In the genomic region with DNA sequence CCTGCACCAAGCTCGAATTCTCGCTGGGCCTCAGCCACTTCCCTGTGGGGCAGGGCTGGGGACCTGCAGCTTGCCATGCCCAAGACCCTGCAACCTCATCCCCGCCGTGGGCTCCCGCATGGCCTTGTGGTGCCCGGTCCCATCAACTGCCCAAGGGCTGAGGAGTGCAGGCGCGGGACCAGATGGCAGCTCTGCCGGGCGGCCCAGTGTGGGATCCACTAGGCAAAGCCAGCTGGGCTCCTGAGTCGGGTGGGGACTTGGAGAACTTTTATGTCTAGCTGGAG, we compare ENCODE assay signal across 17 cellular contexts.
"Had no signal": no experiment of that assay in that cellular context is flagged by ENCODE, and none has a peak within 500 bp of the region (broad histone marks: within the 10 kb centered on the region; RNA-seq: fewer than 3 reads in every experiment).

No MANE protein-coding gene starts in this region.

- H3K27ac Mint-ChIP-seq: mesothelial cell of epicardium, naive B cell had no signal

- H3K4me3 Mint-ChIP-seq: immature natural killer cell, mesothelial cell of epicardium, naive B cell had no signal

- DNase-seq: dermis blood vessel endothelial cell; dorsolateral prefrontal cortex; effector CD4-positive, alpha-beta T cell; effector memory CD4-positive, alpha-beta T cell; foreskin keratinocyte; hypothalamus; left cardiac atrium; left ventricle myocardium superior; lower lobe of right lung; mesenchymal stem cell; mucosa of descending colon; naive B cell had no signal

- H3K36me3 Mint-ChIP-seq: immature natural killer cell, mesothelial cell of epicardium, naive B cell had no signal

- H3K4me1 Mint-ChIP-seq: mesothelial cell of epicardium, naive B cell had no signal

- ATAC-seq: foreskin keratinocyte, gastroesophageal sphincter, heart left ventricle, left cardiac atrium, left lung, left ventricle myocardium superior, lower lobe of right lung, mucosa of descending colon had no signal

- H3K9me3 Mint-ChIP-seq: mesothelial cell of epicardium had no signal
